1 cellular context compared by ENCODE assay signal in genomic region chr15:63260786-63261185, GRCh38.
TF ChIP-seq lines count a peak whose summit lies in the region.

No MANE protein-coding gene starts in this region.

TF ChIP-seq in HepG2, 621 proteins besides CTCF, POLR2A, EP300 and RAD21:
- TF ChIP-seq NR2C2 (CRISPR knock-in tag; IDR thresholded peaks at IDR 0.05; ENCODE audit: borderline replicate concordance) (no peak), ETV6 (CRISPR knock-in tag; conservative IDR thresholded peaks at IDR 0.05) (no peak), TSC22D2 (CRISPR knock-in tag; IDR thresholded peaks at IDR 0.05; ENCODE audit: borderline replicate concordance) (no peak), ZKSCAN8 (CRISPR knock-in tag; IDR thresholded peaks at IDR 0.05; ENCODE audit: borderline replicate concordance) (no peak), NFIC (IDR thresholded peaks at IDR 0.05; ENCODE audit: low read length) (peak; percentile 35; the same call in 1 of the 2 replicates), THAP8 (CRISPR knock-in tag; IDR thresholded peaks at IDR 0.05; ENCODE audit: borderline replicate concordance) (no peak), ZFX (CRISPR knock-in tag; IDR thresholded peaks at IDR 0.05; ENCODE audit: low read depth) (no peak)
